ENCODE assay signal across 10 cellular contexts in the genomic region with DNA sequence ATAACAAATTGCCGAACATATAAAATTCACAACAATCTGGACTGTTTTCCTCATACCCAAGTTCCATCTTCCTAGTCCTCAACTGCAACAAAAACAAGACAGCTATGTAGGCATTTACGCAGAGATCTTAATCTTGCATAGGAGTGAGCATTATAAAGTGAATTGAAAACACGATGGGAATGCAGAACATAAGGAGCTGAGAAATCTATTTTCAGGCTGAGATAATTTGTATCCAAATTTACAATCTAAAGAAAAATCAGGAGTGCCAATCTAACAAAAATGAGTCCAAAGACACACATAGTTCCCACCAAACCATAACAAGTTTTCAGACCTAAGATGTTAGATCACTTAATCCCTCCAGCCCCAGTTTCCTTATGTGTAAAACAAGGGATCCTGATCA. TPM values are rescaled to one million over a fixed set of nuclear protein-coding genes. Genes with fewer than 3 reads are reported as not detected.
A peak's percentile ranks its signal among the peaks of the same experiment; 100 is the strongest.
DNase-seq lines count a peak whose midpoint lies in the region; ATAC-seq and TF ChIP-seq lines count a peak whose summit lies in the region.
"Had no signal": no experiment of that assay in that cellular context is flagged by ENCODE, and none has a peak within 500 bp of the region (broad histone marks: within the 10 kb centered on the region; RNA-seq: fewer than 3 reads in every experiment).

No MANE protein-coding gene starts in this region.

- H4K20me1 ChIP-seq in PC-9 (ENCODE audit: insufficient read depth), result no peaks in the 10 kb centered on the region

- peak overlapping the region; percentile 73 for H3K27ac ChIP-seq in PC-9
- H3K27ac ChIP-seq: 22Rv1 had no signal

- TF ChIP-seq POLR2A in erythroblast (IDR thresholded peaks at IDR 0.05; ENCODE audit: low read length), result no peak

- H3K27me3 ChIP-seq in PC-9 (ENCODE audit: insufficient read depth, low read depth), result no peaks in the 10 kb centered on the region

- CTCF ChIA-PET in PC-9 (lab: Charles Lee), result interaction anchor here (0.5 kb wide), 1 partner anchor 88 kb away, joined by 4 read pairs; no protein-coding TSS in a partner anchor

- H3K9me2 ChIP-seq in PC-9 (ENCODE audit: insufficient read depth), result no peaks in the 10 kb centered on the region

- peak overlapping the region; percentile 96; the same call in 1 of the 2 replicates for H2AFZ ChIP-seq in PC-9

- POLR2A ChIA-PET in PC-9 (lab: Charles Lee; ENCODE audit: unreplicated experiment), result interaction anchor here (0.7 kb wide), 2 partner anchors 59 to 121 kb away, joined by 4 to 7 read pairs; no protein-coding TSS in a partner anchor

- peaks cover 95% of the 10 kb centered on the region for H3K79me2 ChIP-seq in PC-9 (ENCODE audit: low read depth)

- H3K9me3 ChIP-seq in PC-9 (ENCODE audit: insufficient read depth, low read depth), result no peaks in the 10 kb centered on the region

- intact Hi-C loops in PC-9 (cut with micrococcal nuclease; ENCODE audit: unreplicated experiment), result loop anchor here (2.0 to 10.0 kb wide), 3 partner anchors 17 to 149 kb away; no protein-coding TSS in a partner anchor

- ATAC-seq in GM21786 (IDR thresholded peaks at IDR 0.05; ENCODE audit: unreplicated experiment) (no peak), HG03565 (IDR thresholded peaks at IDR 0.05; ENCODE audit: unreplicated experiment) (no peak)

- DNase-seq in DMS 273 (lab: John Stamatoyannopoulos, UW; ENCODE audit: unreplicated experiment) (peak; percentile 39), DMS 273 treated with DMSO at 0.1 percent for 48 hours (lab: John Stamatoyannopoulos, UW) (no peak), PC-9 (no peak), erythroblast (lab: John Stamatoyannopoulos, UW) (peak; percentile 9 to 44), retinal pigment epithelial cell (ENCODE audit: low read depth) (no peak), NK-92 (lab: John Stamatoyannopoulos, UW; ENCODE audit: unreplicated experiment) (no peak)
- DNase-seq: activated CD4-positive, alpha-beta T cell treated with anti-CD3 and anti-CD28 coated beads for 4 hours had no signal

- H3K4me3 ChIP-seq in PC-9 (peak overlapping the region; percentile 82), retinal pigment epithelial cell (ENCODE audit: low read length) (peak overlapping the region; percentile 85)

- no TSS peak for BruUV-seq in PC-9 (replicated peaks; lab: Mats Ljungman, UMichigan)

- peaks cover 36% of the 10 kb centered on the region for H3K4me1 ChIP-seq in PC-9 (replicated peaks; ENCODE audit: insufficient read depth)

- H3K36me3 ChIP-seq in PC-9 (ENCODE audit: low read depth), result no peaks in the 10 kb centered on the region

- peaks cover 41% of the 10 kb centered on the region for H3F3A ChIP-seq in PC-9 (ENCODE audit: insufficient read depth, low read depth)

- peak overlapping the region; percentile 92 for H3K4me2 ChIP-seq in PC-9

- TF ChIP-seq CTCF in PC-9 (conservative IDR thresholded peaks at IDR 0.05) (no peak), retinal pigment epithelial cell (conservative IDR thresholded peaks at IDR 0.05; ENCODE audit: low read depth, low read length) (no peak)

RNA-seq across cellular contexts. Expression of a gene that starts 1.9 kb away (rescaled TPM):
- total RNA-seq in PC-9 (2021), result 52.9 and 74.6 TPM in 2 replicates

Comparison
In these comparisons a context has a peak if more than half of its experiments do, and no peak if none do; other contexts are left out.
1. DNase-seq: peak in DMS 273 (single experiment) and erythroblast (2 of 2); none in DMS 273 treated with DMSO at 0.1 percent for 48 hours (single experiment), PC-9 (0 of 2), retinal pigment epithelial cell (single experiment) and NK-92 (single experiment).